In genomic region chr2:24124003-24124585, GRCh38 we compare ENCODE assay signal across 8 cellular contexts. TPM values are rescaled to one million over a fixed set of nuclear protein-coding genes. Genes with fewer than 3 reads are reported as not detected.
DNase-seq lines count a peak whose midpoint lies in the region; ATAC-seq and TF ChIP-seq lines count a peak whose summit lies in the region.

No MANE protein-coding gene starts in this region.

- TF ChIP-seq CTCF in NB4 (IDR thresholded peaks at IDR 0.05; ENCODE audit: low read depth, low read length) (no peak), brain (conservative IDR thresholded peaks at IDR 0.05) (no peak), lung (IDR thresholded peaks at IDR 0.05; ENCODE audit: control extremely low read depth, extremely low read depth) (no peak), upper lobe of right lung (IDR thresholded peaks at IDR 0.05) (no peak)

- H3K4me1 ChIP-seq in lung (ENCODE audit: control insufficient read depth in 2 of 2, insufficient read depth in 2 of 2, low read length in 2 of 2) = peaks cover 0 to 2% of the 10 kb centered on the region in 2 donors
- H3K4me1 ChIP-seq in upper lobe of right lung = peaks cover 5% of the 10 kb centered on the region

- H3K36me3 ChIP-seq in lung (ENCODE audit: control insufficient read depth in 2 of 2, insufficient read depth in 2 of 2, low read length in 2 of 2) (no peaks in the 10 kb centered on the region), upper lobe of right lung (no peaks in the 10 kb centered on the region)

- peak; percentile 8 for ATAC-seq in GM21576 (IDR thresholded peaks at IDR 0.05; ENCODE audit: unreplicated experiment)
- no peak for ATAC-seq in lung (ENCODE audit: insufficient read depth, low FRiP score)
- ATAC-seq in upper lobe of right lung = no peak
- no peak for ATAC-seq in HG03039 (IDR thresholded peaks at IDR 0.05; ENCODE audit: unreplicated experiment)

- H3K36me3 Mint-ChIP-seq in brain = peaks cover 51% of the 10 kb centered on the region

- peak overlapping the region; percentile 76 to 88 (median 85) for H3K4me3 Mint-ChIP-seq in brain

- intact Hi-C loops in upper lobe of right lung (cut with DNase I) = no loop called here

- H3K4me1 Mint-ChIP-seq in brain = peaks cover 32% of the 10 kb centered on the region

- H3K27ac ChIP-seq in lung (ENCODE audit: low read depth in 1 of 2, low read length in 1 of 2) (peak overlapping the region; percentile 95 to 97), upper lobe of right lung (peak overlapping the region; percentile 90)

- H3K27me3 ChIP-seq in lung (ENCODE audit: control insufficient read depth, insufficient read depth) (no peaks in the 10 kb centered on the region), upper lobe of right lung (no peaks in the 10 kb centered on the region)

- H3K4me3 ChIP-seq in NB4 (ENCODE audit: low read depth, low read length) (peak overlapping the region; percentile 68), lung (peak overlapping the region; percentile 81), upper lobe of right lung (peak overlapping the region; percentile 82)

- TF ChIP-seq POLR2A in NB4 (IDR thresholded peaks at IDR 0.05; ENCODE audit: extremely low read depth, insufficient read length) = no peak

- no peaks in the 10 kb centered on the region for H3K27me3 Mint-ChIP-seq in brain

- peak; percentile 44 for DNase-seq in ELR (ENCODE audit: low read depth)
- DNase-seq in NB4 (ENCODE audit: low read depth) = no peak
- DNase-seq in lung (ENCODE audit: low spot score) = no peak
- DNase-seq in upper lobe of right lung = no peak
- no peak for DNase-seq in NCI-H226

- H3K9me3 ChIP-seq in lung (ENCODE audit: control insufficient read depth in 2 of 2, insufficient read depth in 1 of 2, low read length in 1 of 2) (no peaks in the 10 kb centered on the region), upper lobe of right lung (no peaks in the 10 kb centered on the region)

- WGBS in lung, 2 donors = 11 to 13% methylated on average over 7 of the region's 7 CpGs

- peaks cover 3 to 10% (median 5%) of the 10 kb centered on the region in 5 experiments for H3K9me3 Mint-ChIP-seq in brain

- peak overlapping the region; percentile 3 to 97 (median 95) for H3K27ac Mint-ChIP-seq in brain

RNA-seq across cellular contexts. Expression of gene FAM228B, which starts 0.8 kb away (rescaled TPM):
- polyA plus RNA-seq in brain (ENCODE audit: insufficient read depth, low read depth, low replicate concordance) = 10.9 TPM
- total RNA-seq in lung = 10 to 100 TPM; 20.7 to 35.4 TPM
- 10 to 100 TPM in 1 of 2 donors, 1 to 10 TPM in 1; 5.0 to 23.3 TPM for polyA plus RNA-seq in lung
- total RNA-seq in upper lobe of right lung = 28.4 TPM

RNA-seq across cellular contexts. Expression of gene PFN4, which starts 1.0 kb away (rescaled TPM):
- 0.59 TPM for polyA plus RNA-seq in brain (ENCODE audit: insufficient read depth, low read depth, low replicate concordance)
- total RNA-seq in lung = 1 to 10 TPM in 1 of 2 donors, under 1 TPM in 1; 0.49 to 1.9 TPM
- under 1 TPM; 0.66 to 0.98 TPM for polyA plus RNA-seq in lung
- total RNA-seq in upper lobe of right lung = 1.5 TPM

RNA-seq across cellular contexts. Expression of gene TP53I3, which starts 39.5 kb away (rescaled TPM):
- polyA plus RNA-seq in brain (ENCODE audit: insufficient read depth, low read depth, low replicate concordance) (31.7 TPM), lung (10 to 100 TPM; 49.5 to 63.8 TPM)
- total RNA-seq in lung (10 to 100 TPM; 35.7 to 56.3 TPM), upper lobe of right lung (44.3 TPM)

RNA-seq across cellular contexts. Expression of gene SF3B6, which starts 48.0 kb away (rescaled TPM):
- polyA plus RNA-seq in brain (ENCODE audit: insufficient read depth, low read depth, low replicate concordance) = 131 TPM
- total RNA-seq in lung = 100 to 1,000 TPM in 1 of 2 donors, 10 to 100 TPM in 1; 56.1 to 148 TPM
- 100 to 1,000 TPM in 1 of 2 donors, 10 to 100 TPM in 1; 97.4 to 124 TPM for polyA plus RNA-seq in lung
- 55.2 TPM for total RNA-seq in upper lobe of right lung

RNA-seq across cellular contexts. Expression of gene FAM228A, which starts 50.8 kb away (rescaled TPM):
- 0.34 TPM for polyA plus RNA-seq in brain (ENCODE audit: insufficient read depth, low read depth, low replicate concordance)
- total RNA-seq in lung = 1 to 10 TPM in 1 of 2 donors, under 1 TPM in 1; 0.80 to 3.9 TPM
- polyA plus RNA-seq in lung = 1 to 10 TPM in 1 of 2 donors, under 1 TPM in 1; 0.46 to 1.8 TPM
- total RNA-seq in upper lobe of right lung = 0.64 TPM
